ENCODE assay signal across 2 cellular contexts in genomic region chr6:133051264-133051663, GRCh38.
TF ChIP-seq lines count a peak whose summit lies in the region.

No MANE protein-coding gene starts in this region.

TF ChIP-seq in HepG2, 621 proteins besides CTCF, POLR2A, EP300 and RAD21:
- TF ChIP-seq NCOA5 (CRISPR knock-in tag; IDR thresholded peaks at IDR 0.05) (no peak), SRSF4 (IDR thresholded peaks at IDR 0.05; ENCODE audit: low read depth, low read length, poor library complexity, severe bottlenecking) (no peak), KDM1A (CRISPR knock-in tag; IDR thresholded peaks at IDR 0.05) (no peak), ZNF772 (CRISPR knock-in tag; IDR thresholded peaks at IDR 0.05) (no peak), KDM3A (CRISPR knock-in tag; IDR thresholded peaks at IDR 0.05; ENCODE audit: low read depth) (no peak), ZNF430 (CRISPR knock-in tag; IDR thresholded peaks at IDR 0.05) (no peak), NBN (conservative IDR thresholded peaks at IDR 0.05) (no peak), CEBPB (IDR thresholded peaks at IDR 0.05; ENCODE audit: borderline replicate concordance, low read depth, low read length) (peak; percentile 63; the same call in 1 of the 2 replicates), KDM4B (CRISPR knock-in tag; IDR thresholded peaks at IDR 0.05) (no peak), BRCA1 (CRISPR knock-in tag; IDR thresholded peaks at IDR 0.05) (no peak), ZBTB3 (CRISPR knock-in tag; IDR thresholded peaks at IDR 0.05; ENCODE audit: borderline replicate concordance, low read depth) (no peak), ATF7 (IDR thresholded peaks at IDR 0.05) (peak; percentile 31; the same call in 1 of the 2 replicates), ATF7 (CRISPR knock-in tag; IDR thresholded peaks at IDR 0.05) (no peak), NCOA2 (CRISPR knock-in tag; IDR thresholded peaks at IDR 0.05) (0 out of 2 replicates have a peak, but pooled peaks have one; percentile 31), CEBPG (CRISPR knock-in tag; IDR thresholded peaks at IDR 0.05) (peak; percentile 48; the same call in 1 of the 2 replicates), AGO1 (IDR thresholded peaks at IDR 0.05; ENCODE audit: low read depth, low read length, poor library complexity, severe bottlenecking) (no peak), PITX1 (CRISPR knock-in tag; IDR thresholded peaks at IDR 0.05) (no peak)
- TF ChIP-seq, protein P1, sequence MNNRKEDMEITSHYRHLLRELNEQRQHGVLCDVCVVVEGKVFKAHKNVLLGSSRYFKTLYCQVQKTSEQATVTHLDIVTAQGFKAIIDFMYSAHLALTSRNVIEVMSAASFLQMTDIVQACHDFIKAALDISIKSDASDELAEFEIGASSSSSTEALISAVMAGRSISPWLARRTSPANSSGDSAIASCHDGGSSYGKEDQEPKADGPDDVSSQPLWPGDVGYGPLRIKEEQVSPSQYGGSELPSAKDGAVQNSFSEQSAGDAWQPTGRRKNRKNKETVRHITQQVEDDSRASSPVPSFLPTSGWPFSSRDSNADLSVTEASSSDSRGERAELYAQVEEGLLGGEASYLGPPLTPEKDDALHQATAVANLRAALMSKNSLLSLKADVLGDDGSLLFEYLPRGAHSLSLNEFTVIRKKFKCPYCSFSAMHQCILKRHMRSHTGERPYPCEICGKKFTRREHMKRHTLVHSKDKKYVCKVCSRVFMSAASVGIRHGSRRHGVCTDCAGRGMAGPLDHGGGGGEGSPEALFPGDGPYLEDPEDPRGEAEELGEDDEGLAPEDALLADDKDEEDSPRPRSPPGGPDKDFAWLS (CRISPR knock-in tag; IDR thresholded peaks at IDR 0.05; ENCODE audit: borderline replicate concordance), result no peak

TF ChIP-seq in K562, 482 proteins besides CTCF, POLR2A, EP300 and RAD21:
- TF ChIP-seq, protein P2, sequence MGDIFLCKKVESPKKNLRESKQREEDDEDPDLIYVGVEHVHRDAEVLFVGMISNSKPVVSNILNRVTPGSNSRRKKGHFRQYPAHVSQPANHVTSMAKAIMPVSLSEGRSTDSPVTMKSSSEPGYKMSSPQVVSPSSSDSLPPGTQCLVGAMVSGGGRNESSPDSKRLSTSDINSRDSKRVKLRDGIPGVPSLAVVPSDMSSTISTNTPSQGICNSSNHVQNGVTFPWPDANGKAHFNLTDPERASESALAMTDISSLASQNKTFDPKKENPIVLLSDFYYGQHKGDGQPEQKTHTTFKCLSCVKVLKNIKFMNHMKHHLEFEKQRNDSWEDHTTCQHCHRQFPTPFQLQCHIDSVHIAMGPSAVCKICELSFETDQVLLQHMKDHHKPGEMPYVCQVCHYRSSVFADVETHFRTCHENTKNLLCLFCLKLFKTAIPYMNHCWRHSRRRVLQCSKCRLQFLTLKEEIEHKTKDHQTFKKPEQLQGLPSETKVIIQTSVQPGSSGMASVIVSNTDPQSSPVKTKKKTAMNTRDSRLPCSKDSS (IDR thresholded peaks at IDR 0.05; ENCODE audit: low read depth, partially characterized antibody), result no peak
- TF ChIP-seq HMG20A (CRISPR knock-in tag; conservative IDR thresholded peaks at IDR 0.05) (no peak), HMBOX1 (IDR thresholded peaks at IDR 0.05) (no peak), ATF3 (IDR thresholded peaks at IDR 0.05) (peak; percentile 23; the same call in 1 of the 2 replicates), ATF3 (CRISPR knock-in tag; conservative IDR thresholded peaks at IDR 0.05) (no peak), CEBPG (CRISPR knock-in tag; IDR thresholded peaks at IDR 0.05) (no peak), CEBPG (tag; conservative IDR thresholded peaks at IDR 0.05 in 1 of 2, IDR thresholded peaks at IDR 0.05 in 1 of 2) (0 out of 4 replicates have a peak, but pooled peaks of 1 of the 2 experiments have one; percentile 20), HIVEP1 (CRISPR knock-in tag; IDR thresholded peaks at IDR 0.05) (no peak), ZNF282 (CRISPR knock-in tag; IDR thresholded peaks at IDR 0.05) (no peak), ZNF124 (CRISPR knock-in tag; IDR thresholded peaks at IDR 0.05) (no peak), PHB (CRISPR knock-in tag; IDR thresholded peaks at IDR 0.05) (no peak), ZNF395 (CRISPR knock-in tag; IDR thresholded peaks at IDR 0.05) (no peak), ZNF655 (CRISPR knock-in tag; IDR thresholded peaks at IDR 0.05) (no peak)
- TF ChIP-seq, protein P3, sequence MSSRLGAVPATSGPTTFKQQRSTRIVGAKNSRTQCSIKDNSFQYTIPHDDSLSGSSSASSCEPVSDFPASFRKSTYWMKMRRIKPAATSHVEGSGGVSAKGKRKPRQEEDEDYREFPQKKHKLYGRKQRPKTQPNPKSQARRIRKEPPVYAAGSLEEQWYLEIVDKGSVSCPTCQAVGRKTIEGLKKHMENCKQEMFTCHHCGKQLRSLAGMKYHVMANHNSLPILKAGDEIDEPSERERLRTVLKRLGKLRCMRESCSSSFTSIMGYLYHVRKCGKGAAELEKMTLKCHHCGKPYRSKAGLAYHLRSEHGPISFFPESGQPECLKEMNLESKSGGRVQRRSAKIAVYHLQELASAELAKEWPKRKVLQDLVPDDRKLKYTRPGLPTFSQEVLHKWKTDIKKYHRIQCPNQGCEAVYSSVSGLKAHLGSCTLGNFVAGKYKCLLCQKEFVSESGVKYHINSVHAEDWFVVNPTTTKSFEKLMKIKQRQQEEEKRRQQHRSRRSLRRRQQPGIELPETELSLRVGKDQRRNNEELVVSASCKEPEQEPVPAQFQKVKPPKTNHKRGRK (tag; IDR thresholded peaks at IDR 0.05), result no peak
TF ChIP-seq in K562: peak in this region for 2.
